Comparison of ENCODE assay signal across 15 cellular contexts in the genomic region with DNA sequence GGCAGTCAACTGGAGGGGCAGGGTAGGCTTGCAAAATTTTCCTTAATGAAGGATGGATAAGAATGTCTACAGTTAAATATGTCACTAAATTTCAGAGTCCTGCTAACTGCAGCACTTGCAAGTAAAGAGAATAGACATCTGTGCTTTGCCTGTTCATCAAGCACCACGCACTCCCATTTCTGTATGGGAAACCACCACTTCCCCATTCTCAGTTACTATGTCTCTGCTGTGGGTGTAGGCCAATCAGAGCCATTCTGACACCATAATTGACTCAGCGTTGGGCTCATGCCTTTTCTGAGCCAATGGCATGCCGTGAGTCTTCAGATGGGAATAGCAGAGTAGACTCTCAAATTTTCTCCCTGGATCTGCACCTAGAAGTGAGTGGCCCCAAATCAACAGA.
DNase-seq lines count a peak whose midpoint lies in the region; ATAC-seq and TF ChIP-seq lines count a peak whose summit lies in the region.
"Had no signal": no experiment of that assay in that cellular context is flagged by ENCODE, and none has a peak within 500 bp of the region (broad histone marks: within the 10 kb centered on the region; RNA-seq: fewer than 3 reads in every experiment).

No MANE protein-coding gene starts in this region.

- H3K4me3 Mint-ChIP-seq in activated T-helper 17 cell treated with anti-CD3 and anti-CD28 coated beads, Interleukin-2, amount 50 U/mL, for 72 hours, result no peak overlapping the region
- H3K4me3 Mint-ChIP-seq: endodermal cell; natural killer cell treated with Interleukin-12 subunit alpha and Interleukin-12 subunit beta and Interleukin-15 and Interleukin-18, amount 100 ng/mL, for 72 hours had no signal

- H3K27ac ChIP-seq in right lobe of liver, result no peak overlapping the region
- H3K27ac ChIP-seq: testis had no signal

- 45% methylated on average over 3 of the region's 3 CpGs for WGBS in right lobe of liver (ENCODE audit: insufficient coverage, low coverage, low lambda C conversion rate, missing lambda C conversion rate)

- DNase-seq in GM12864 (ENCODE audit: low read depth), result peak; percentile 47
- DNase-seq in right lobe of liver, result no peak
- no peak for DNase-seq in NCI-H187 treated with DMSO at 0.1 percent for 48 hours (lab: John Stamatoyannopoulos, UW)
- DNase-seq in LoVo (ENCODE audit: low spot score), result no peak
- DNase-seq: activated CD4-positive, CD25-positive, alpha-beta regulatory T cell; DMS79 treated with DMSO at 0.1 percent for 48 hours; endodermal cell; NCI-H1417 treated with DMSO at 0.1 percent for 48 hours; NCI-H774; testis had no signal

- H3K27ac Mint-ChIP-seq in activated T-helper 17 cell treated with anti-CD3 and anti-CD28 coated beads, Interleukin-2, amount 50 U/mL, for 72 hours, result no peak overlapping the region
- H3K27ac Mint-ChIP-seq: endodermal cell; natural killer cell treated with Interleukin-12 subunit alpha and Interleukin-12 subunit beta and Interleukin-15 and Interleukin-18, amount 100 ng/mL, for 72 hours had no signal

- no peaks in the 10 kb centered on the region for H3K36me3 Mint-ChIP-seq in activated T-helper 17 cell treated with anti-CD3 and anti-CD28 coated beads, Interleukin-2, amount 50 U/mL, for 72 hours (ENCODE audit: low read depth)

- H3K4me1 Mint-ChIP-seq in activated T-helper 17 cell treated with anti-CD3 and anti-CD28 coated beads, Interleukin-2, amount 50 U/mL, for 72 hours, result no peaks in the 10 kb centered on the region
- H3K4me1 Mint-ChIP-seq: endodermal cell had no signal

- no peak for TF ChIP-seq POLR2A in right lobe of liver (IDR thresholded peaks at IDR 0.05)

- ATAC-seq in GM19438 (IDR thresholded peaks at IDR 0.05; ENCODE audit: low read depth, unreplicated experiment) (peak; percentile 72), HG02763 (IDR thresholded peaks at IDR 0.05; ENCODE audit: unreplicated experiment) (peak; percentile 90), HG03457 (IDR thresholded peaks at IDR 0.05; ENCODE audit: unreplicated experiment) (peak; percentile 77), right lobe of liver (no peak)
- ATAC-seq in activated T-helper 17 cell treated with anti-CD3 and anti-CD28 coated beads, Interleukin-2, amount 50 U/mL, for 72 hours (replicated peaks), result no peak
- ATAC-seq: natural killer cell treated with Interleukin-12 subunit alpha and Interleukin-12 subunit beta and Interleukin-15 and Interleukin-18, amount 100 ng/mL, for 72 hours had no signal

- H3K4me1 ChIP-seq in right lobe of liver, result no peaks in the 10 kb centered on the region
- H3K4me1 ChIP-seq: testis had no signal

- H3K4me3 ChIP-seq in GM12864 (ENCODE audit: low read depth, low read length) (no peak overlapping the region), right lobe of liver (no peak overlapping the region)
- H3K4me3 ChIP-seq: testis had no signal

- no peaks in the 10 kb centered on the region for H3K9me3 ChIP-seq in right lobe of liver
- H3K9me3 ChIP-seq: testis had no signal

- intact Hi-C loops in right lobe of liver (cut with DNase I), result no loop called here

- TF ChIP-seq CTCF in GM12864 (IDR thresholded peaks at IDR 0.05; ENCODE audit: low read depth, low read length, missing control alignments) (no peak), right lobe of liver (IDR thresholded peaks at IDR 0.05) (no peak)

- no peaks in the 10 kb centered on the region for H3K27me3 ChIP-seq in right lobe of liver
- H3K27me3 ChIP-seq: testis had no signal

- no peaks in the 10 kb centered on the region for H3K36me3 ChIP-seq in right lobe of liver

- no peaks in the 10 kb centered on the region for H3K27me3 Mint-ChIP-seq in activated T-helper 17 cell treated with anti-CD3 and anti-CD28 coated beads, Interleukin-2, amount 50 U/mL, for 72 hours
- H3K27me3 Mint-ChIP-seq: natural killer cell treated with Interleukin-12 subunit alpha and Interleukin-12 subunit beta and Interleukin-15 and Interleukin-18, amount 100 ng/mL, for 72 hours had no signal

- H3K9me3 Mint-ChIP-seq in activated T-helper 17 cell treated with anti-CD3 and anti-CD28 coated beads, Interleukin-2, amount 50 U/mL, for 72 hours, result peaks cover 8% of the 10 kb centered on the region

Comparison
In these comparisons a context has a peak if more than half of its experiments do, and no peak if none do; other contexts are left out.
1. ATAC-seq: peak in GM19438 (single experiment), HG02763 (single experiment) and HG03457 (single experiment); none in right lobe of liver (0 of 4) and activated T-helper 17 cell treated with anti-CD3 and anti-CD28 coated beads, Interleukin-2, amount 50 U/mL, for 72 hours (single experiment).